Comparison of ENCODE assay signal across 16 cellular contexts in genomic region chr11:12213920-12214319, GRCh38.
A peak's percentile ranks its signal among the peaks of the same experiment; 100 is the strongest.
DNase-seq lines count a peak whose midpoint lies in the region; ATAC-seq, FAIRE-seq and TF ChIP-seq lines count a peak whose summit lies in the region.
"Had no signal": no experiment of that assay in that cellular context is flagged by ENCODE, and none has a peak within 500 bp of the region (broad histone marks: within the 10 kb centered on the region; RNA-seq: fewer than 3 reads in every experiment).

No MANE protein-coding gene starts in this region.

- H3K36me3 ChIP-seq in astrocyte (ENCODE audit: insufficient read depth, low read length) (peaks cover 79% of the 10 kb centered on the region), small intestine (ENCODE audit: control insufficient read depth in 2 of 2, insufficient read depth in 2 of 2, low read length in 2 of 2) (peaks cover 0 to 38% of the 10 kb centered on the region in 2 donors)
- H3K36me3 ChIP-seq: colonic mucosa had no signal

- no peak for FAIRE-seq in astrocyte (lab: Jason Lieb, UNC)
- no peak for FAIRE-seq in small intestine (lab: Jason Lieb, UNC)
- FAIRE-seq: H1 had no signal

- H4K20me1 ChIP-seq in astrocyte (ENCODE audit: insufficient read depth, low read length) = no peaks in the 10 kb centered on the region

- no peak overlapping the region for H3K4me3 Mint-ChIP-seq in stimulated activated naive CD8-positive, alpha-beta T cell treated with anti-CD3 and anti-CD28 coated beads, Interleukin-15, amount 100 ng/mL, for 72 hours
- H3K4me3 Mint-ChIP-seq in astrocyte (ENCODE audit: unreplicated experiment) = no peak overlapping the region
- H3K4me3 Mint-ChIP-seq in activated CD8-positive, alpha-beta memory T cell treated with anti-CD3 and anti-CD28 coated beads, Interleukin-2, amount 10 ng/mL, durations not matched to agents 7 days and 5 days = no peak overlapping the region
- H3K4me3 Mint-ChIP-seq: activated CD4-positive, alpha-beta memory T cell treated with anti-CD3 and anti-CD28 coated beads, Interleukin-2, amount 10 ng/mL, durations not matched to agents 7 days and 5 days had no signal

- peaks cover 49% of the 10 kb centered on the region for H3K79me2 ChIP-seq in astrocyte (ENCODE audit: insufficient read depth, low read length)

- no peak overlapping the region for H2AFZ ChIP-seq in astrocyte (ENCODE audit: low read depth, low read length)

- H3K4me1 Mint-ChIP-seq in stimulated activated naive CD8-positive, alpha-beta T cell treated with anti-CD3 and anti-CD28 coated beads, Interleukin-15, amount 100 ng/mL, for 72 hours = peaks cover 67% of the 10 kb centered on the region
- H3K4me1 Mint-ChIP-seq in astrocyte (ENCODE audit: low read depth, unreplicated experiment) = peaks cover 41% of the 10 kb centered on the region
- peaks cover 15% of the 10 kb centered on the region for H3K4me1 Mint-ChIP-seq in activated CD8-positive, alpha-beta memory T cell treated with anti-CD3 and anti-CD28 coated beads, Interleukin-2, amount 10 ng/mL, durations not matched to agents 7 days and 5 days

- H3K4me3 ChIP-seq in astrocyte (ENCODE audit: insufficient read depth, low read depth, low read length) (no peak overlapping the region), small intestine (ENCODE audit: low read depth in 1 of 2, low read length in 2 of 2) (no peak overlapping the region)
- H3K4me3 ChIP-seq: colonic mucosa, spleen, upper lobe of right lung had no signal

- WGBS in small intestine, 3 donors = 66 to 79% (median 74%) methylated on average over 5 of the region's 5 CpGs

- peak overlapping the region; percentile 62 for H3K4me2 ChIP-seq in astrocyte (ENCODE audit: low read length)

- H3K9me3 Mint-ChIP-seq in stimulated activated naive CD8-positive, alpha-beta T cell treated with anti-CD3 and anti-CD28 coated beads, Interleukin-15, amount 100 ng/mL, for 72 hours = peaks cover 0 to 2% of the 10 kb centered on the region in 2 donors
- H3K9me3 Mint-ChIP-seq in astrocyte (ENCODE audit: unreplicated experiment) = no peaks in the 10 kb centered on the region
- H3K9me3 Mint-ChIP-seq in activated CD8-positive, alpha-beta memory T cell treated with anti-CD3 and anti-CD28 coated beads, Interleukin-2, amount 10 ng/mL, durations not matched to agents 7 days and 5 days (ENCODE audit: low read depth) = no peaks in the 10 kb centered on the region
- H3K9me3 Mint-ChIP-seq: activated CD4-positive, alpha-beta memory T cell treated with anti-CD3 and anti-CD28 coated beads, Interleukin-2, amount 10 ng/mL, durations not matched to agents 7 days and 5 days had no signal

- H3K9me3 ChIP-seq in astrocyte (ENCODE audit: insufficient read depth, low read depth, low read length) = no peaks in the 10 kb centered on the region
- no peaks in the 10 kb centered on the region for H3K9me3 ChIP-seq in small intestine (ENCODE audit: control insufficient read depth, low read depth)
- H3K9me3 ChIP-seq: colonic mucosa, spleen, upper lobe of right lung had no signal

- H3K4me1 ChIP-seq in astrocyte (ENCODE audit: insufficient read depth, low read length) (peaks cover 52% of the 10 kb centered on the region), small intestine (ENCODE audit: control insufficient read depth in 2 of 2, insufficient read depth in 1 of 2, low read depth in 1 of 2, low read length in 1 of 2) (peaks cover 0 to 2% of the 10 kb centered on the region in 2 donors)
- H3K4me1 ChIP-seq: upper lobe of right lung had no signal

- H3K27me3 ChIP-seq in astrocyte (ENCODE audit: insufficient read depth, low read length) (no peaks in the 10 kb centered on the region), small intestine (ENCODE audit: control insufficient read depth in 2 of 2, insufficient read depth in 2 of 2, low read length in 2 of 2) (no peaks in the 10 kb centered on the region)
- H3K27me3 ChIP-seq: colonic mucosa, upper lobe of right lung had no signal

- H3K27ac ChIP-seq in astrocyte (ENCODE audit: low read depth, low read length) = peak overlapping the region; percentile 93
- H3K27ac ChIP-seq in small intestine (ENCODE audit: low read depth in 1 of 2, low read length in 1 of 2) = no peak overlapping the region
- H3K27ac ChIP-seq: colonic mucosa, upper lobe of right lung had no signal

- CTCF ChIA-PET in activated CD8-positive, alpha-beta memory T cell treated with anti-CD3 and anti-CD28 coated beads, Interleukin-2, amount 10 ng/mL, durations not matched to agents 7 days and 5 days (lab: Charles Lee) = interaction anchor here (1.4 to 1.5 kb wide), 2 partner anchors 10 to 170 kb away, joined by 4 to 9 read pairs; no protein-coding TSS in a partner anchor

- H3K9ac ChIP-seq in astrocyte (ENCODE audit: low read length) = peak overlapping the region; percentile 79

- H3K36me3 Mint-ChIP-seq in astrocyte (ENCODE audit: low read depth, unreplicated experiment) = peaks cover 69% of the 10 kb centered on the region
- peaks cover 57% of the 10 kb centered on the region for H3K36me3 Mint-ChIP-seq in activated CD8-positive, alpha-beta memory T cell treated with anti-CD3 and anti-CD28 coated beads, Interleukin-2, amount 10 ng/mL, durations not matched to agents 7 days and 5 days

- no peaks in the 10 kb centered on the region for H3K27me3 Mint-ChIP-seq in stimulated activated naive CD8-positive, alpha-beta T cell treated with anti-CD3 and anti-CD28 coated beads, Interleukin-15, amount 100 ng/mL, for 72 hours
- no peaks in the 10 kb centered on the region for H3K27me3 Mint-ChIP-seq in astrocyte (ENCODE audit: low read depth, unreplicated experiment)
- no peaks in the 10 kb centered on the region for H3K27me3 Mint-ChIP-seq in activated CD8-positive, alpha-beta memory T cell treated with anti-CD3 and anti-CD28 coated beads, Interleukin-2, amount 10 ng/mL, durations not matched to agents 7 days and 5 days
- H3K27me3 Mint-ChIP-seq: activated CD4-positive, alpha-beta memory T cell treated with anti-CD3 and anti-CD28 coated beads, Interleukin-2, amount 10 ng/mL, durations not matched to agents 7 days and 5 days had no signal

- DNase-seq in stimulated activated naive CD8-positive, alpha-beta T cell treated with anti-CD3 and anti-CD28 coated beads, Interleukin-15, amount 100 ng/mL, for 72 hours = no peak
- DNase-seq in stimulated activated naive CD8-positive, alpha-beta T cell treated with anti-CD3 and anti-CD28 coated beads, Interleukin-15, Interleukin-2, amounts not matched to agents 100 U/mL and 50 U/mL, for 24 hours = no peak
- DNase-seq in astrocyte (ENCODE audit: low read depth) (no peak), kidney glomerular epithelial cell (lab: John Stamatoyannopoulos, UW) (peak; percentile 52), small intestine (no peak)
- no peak for DNase-seq in activated CD8-positive, alpha-beta memory T cell treated with anti-CD3 and anti-CD28 coated beads, Interleukin-2, amount 10 ng/mL, durations not matched to agents 7 days and 5 days
- DNase-seq: activated CD4-positive, alpha-beta memory T cell treated with anti-CD3 and anti-CD28 coated beads, Interleukin-2, amount 10 ng/mL, durations not matched to agents 7 days and 5 days; activated naive CD4-positive, alpha-beta T cell treated with Interleukin-2 at 50 U/mL for 16 hours; colonic mucosa; NCI-H446; upper lobe of right lung had no signal

- ATAC-seq in stimulated activated naive CD8-positive, alpha-beta T cell treated with anti-CD3 and anti-CD28 coated beads, Interleukin-15, amount 100 ng/mL, for 72 hours = peak; percentile 47
- ATAC-seq in stimulated activated naive CD8-positive, alpha-beta T cell treated with anti-CD3 and anti-CD28 coated beads, Interleukin-15, Interleukin-2, amounts not matched to agents 100 U/mL and 50 U/mL, for 24 hours = no peak
- ATAC-seq in GM19324 (IDR thresholded peaks at IDR 0.05; ENCODE audit: low FRiP score, unreplicated experiment) (no peak), HG03196 (IDR thresholded peaks at IDR 0.05; ENCODE audit: unreplicated experiment) (no peak)
- no peak for ATAC-seq in activated CD8-positive, alpha-beta memory T cell treated with anti-CD3 and anti-CD28 coated beads, Interleukin-2, amount 10 ng/mL, durations not matched to agents 7 days and 5 days
- ATAC-seq: Panc1 had no signal

- H3K27ac Mint-ChIP-seq in stimulated activated naive CD8-positive, alpha-beta T cell treated with anti-CD3 and anti-CD28 coated beads, Interleukin-15, amount 100 ng/mL, for 72 hours = no peak overlapping the region
- H3K27ac Mint-ChIP-seq in astrocyte (ENCODE audit: unreplicated experiment) = peak overlapping the region; percentile 64
- H3K27ac Mint-ChIP-seq in activated CD8-positive, alpha-beta memory T cell treated with anti-CD3 and anti-CD28 coated beads, Interleukin-2, amount 10 ng/mL, durations not matched to agents 7 days and 5 days = no peak overlapping the region
- H3K27ac Mint-ChIP-seq: activated CD4-positive, alpha-beta memory T cell treated with anti-CD3 and anti-CD28 coated beads, Interleukin-2, amount 10 ng/mL, durations not matched to agents 7 days and 5 days had no signal

- no peak for TF ChIP-seq CTCF in astrocyte (IDR thresholded peaks at IDR 0.05; ENCODE audit: insufficient read depth, low read depth, low read length)
